ENCODE assay signal across 13 cellular contexts in genomic region chr13:22161871-22162270, GRCh38.
DNase-seq lines count a peak whose midpoint lies in the region; ATAC-seq and TF ChIP-seq lines count a peak whose summit lies in the region.
"Had no signal": no experiment of that assay in that cellular context is flagged by ENCODE, and none has a peak within 500 bp of the region (broad histone marks: within the 10 kb centered on the region; RNA-seq: fewer than 3 reads in every experiment).

No MANE protein-coding gene starts in this region.

- no peaks in the 10 kb centered on the region for H3K36me3 ChIP-seq in mesenchymal stem cell (ENCODE audit: control insufficient read depth in 1 of 2, insufficient read depth in 2 of 2, low read depth in 1 of 2, low read length in 2 of 2)
- no peaks in the 10 kb centered on the region for H3K36me3 ChIP-seq in mammary epithelial cell (ENCODE audit: insufficient read depth, low read length)
- H3K36me3 ChIP-seq: thyroid gland had no signal

- H2AFZ ChIP-seq in mesenchymal stem cell (ENCODE audit: low read depth, low read length) (no peak overlapping the region), mammary epithelial cell (ENCODE audit: low read depth, low read length) (no peak overlapping the region)

- no peak overlapping the region for H2BK12ac ChIP-seq in mesenchymal stem cell (ENCODE audit: low read length in 2 of 2)

- WGBS in mesenchymal stem cell: 84% methylated on average over 3 of the region's 3 CpGs
- 50% methylated on average over 3 of the region's 3 CpGs for WGBS in mammary epithelial cell (ENCODE audit: low coverage, missing lambda C conversion rate)

- H3K4me1 Mint-ChIP-seq in activated T-cell treated with anti-CD3 and anti-CD28 coated beads, Interleukin-2, amount 50 U/mL, for 24 hours (ENCODE audit: low read depth): peaks cover 43% of the 10 kb centered on the region
- H3K4me1 Mint-ChIP-seq in stimulated activated naive B cell treated with anti-CD40 and anti-IgM and Interleukin-4, amounts not matched to agents 10 μg/mL and 1 μg/mL and 100 μg/mL, for 72 hours: peaks cover 19 to 35% of the 10 kb centered on the region in 2 donors

- TF ChIP-seq CTCF in mammary epithelial cell (conservative IDR thresholded peaks at IDR 0.05 in 1 of 2, IDR thresholded peaks at IDR 0.05 in 1 of 2; ENCODE audit: extremely low read depth in 1 of 2, insufficient read depth in 1 of 2, low read depth in 1 of 2, low read length in 2 of 2): no peak

- H3K27ac Mint-ChIP-seq in activated T-cell treated with anti-CD3 and anti-CD28 coated beads, Interleukin-2, amount 50 U/mL, for 24 hours: peak overlapping the region; percentile 66
- no peak overlapping the region for H3K27ac Mint-ChIP-seq in stimulated activated naive B cell treated with anti-CD40 and anti-IgM and Interleukin-4, amounts not matched to agents 10 μg/mL and 1 μg/mL and 100 μg/mL, for 72 hours

- no peak overlapping the region for H2AK5ac ChIP-seq in mesenchymal stem cell (ENCODE audit: low read length, severe bottlenecking)

- no peak overlapping the region for H2BK15ac ChIP-seq in mesenchymal stem cell (ENCODE audit: low read depth, poor library complexity, severe bottlenecking)

- intact Hi-C loops in mammary epithelial cell (cut with micrococcal nuclease): no loop called here

- H3K27me3 Mint-ChIP-seq in activated T-cell treated with anti-CD3 and anti-CD28 coated beads, Interleukin-2, amount 50 U/mL, for 24 hours: no peaks in the 10 kb centered on the region
- peaks cover 0 to 7% of the 10 kb centered on the region in 2 donors for H3K27me3 Mint-ChIP-seq in stimulated activated naive B cell treated with anti-CD40 and anti-IgM and Interleukin-4, amounts not matched to agents 10 μg/mL and 1 μg/mL and 100 μg/mL, for 72 hours

- CTCF ChIA-PET in mammary epithelial cell (lab: Charles Lee; ENCODE audit: low non-redundant PET): no interaction called here

- H3K9me3 ChIP-seq in mesenchymal stem cell (ENCODE audit: control insufficient read depth, low read length) (no peaks in the 10 kb centered on the region), mammary epithelial cell (replicated peaks; ENCODE audit: insufficient read depth, low read length) (peaks cover 7% of the 10 kb centered on the region)
- H3K9me3 ChIP-seq: A549, thyroid gland had no signal

- H3K4me3 ChIP-seq in mesenchymal stem cell (ENCODE audit: insufficient read depth in 1 of 2, low read depth in 1 of 2, low read length in 2 of 2) (no peak overlapping the region), mammary epithelial cell (replicated peaks in 1 of 3; ENCODE audit: insufficient read depth in 1 of 3, low read depth in 2 of 3, low read length in 3 of 3) (no peak overlapping the region)
- H3K4me3 ChIP-seq: A549, SK-N-MC, skin epidermis, thyroid gland had no signal

- no peak overlapping the region for H4K8ac ChIP-seq in mesenchymal stem cell (ENCODE audit: low read length)

- no peak overlapping the region for H4K91ac ChIP-seq in mesenchymal stem cell (ENCODE audit: low read length)

- no peaks in the 10 kb centered on the region for H3K9me3 Mint-ChIP-seq in activated T-cell treated with anti-CD3 and anti-CD28 coated beads, Interleukin-2, amount 50 U/mL, for 24 hours
- no peaks in the 10 kb centered on the region for H3K9me3 Mint-ChIP-seq in stimulated activated naive B cell treated with anti-CD40 and anti-IgM and Interleukin-4, amounts not matched to agents 10 μg/mL and 1 μg/mL and 100 μg/mL, for 72 hours

- no peak overlapping the region for H3K14ac ChIP-seq in mesenchymal stem cell (ENCODE audit: low read length in 2 of 2)

- H2BK5ac ChIP-seq in mesenchymal stem cell (ENCODE audit: low read depth, low read length, poor library complexity, severe bottlenecking): no peak overlapping the region

- no peak overlapping the region for H3K18ac ChIP-seq in mesenchymal stem cell (ENCODE audit: low read depth in 1 of 2, low read length in 2 of 2)

- H3K4ac ChIP-seq in mesenchymal stem cell (ENCODE audit: low read depth in 1 of 2, low read length in 2 of 2): no peak overlapping the region

- no peak for DNase-seq in activated T-cell treated with anti-CD3 and anti-CD28 coated beads, Interleukin-2, amount 50 U/mL, for 24 hours
- no peak for DNase-seq in activated T-cell treated with anti-CD3 and anti-CD28 coated beads, Interleukin-2, amount 50 U/mL, for 48 hours
- no peak for DNase-seq in stimulated activated naive B cell treated with anti-CD40 and anti-IgM and Interleukin-4, amounts not matched to agents 10 μg/mL and 1 μg/mL and 100 μg/mL, for 72 hours
- DNase-seq in mesenchymal stem cell (no peak), mammary epithelial cell (no peak)
- DNase-seq in stimulated activated CD4-positive, alpha-beta T cell treated with anti-CD3 and anti-CD28 coated beads, Interleukin-12 subunit alpha, Interleukin-12 subunit beta, amount 100 ng/mL, for 4 hours: no peak
- DNase-seq: activated gamma-delta T cell, thyroid gland had no signal

- no peaks in the 10 kb centered on the region for H3K79me1 ChIP-seq in mesenchymal stem cell (replicated peaks; ENCODE audit: low read length, poor library complexity, severe bottlenecking)

- H3K36me3 Mint-ChIP-seq in activated T-cell treated with anti-CD3 and anti-CD28 coated beads, Interleukin-2, amount 50 U/mL, for 24 hours (ENCODE audit: low read depth): no peaks in the 10 kb centered on the region
- H3K36me3 Mint-ChIP-seq in stimulated activated naive B cell treated with anti-CD40 and anti-IgM and Interleukin-4, amounts not matched to agents 10 μg/mL and 1 μg/mL and 100 μg/mL, for 72 hours: peaks cover 0 to 3% of the 10 kb centered on the region in 2 donors

- in situ Hi-C loops in mammary epithelial cell (cut with MboI; ENCODE audit: low sequenced_read_pairs in 2 of 2): no loop called here

- H2BK120ac ChIP-seq in mesenchymal stem cell (ENCODE audit: low read depth, low read length): no peak overlapping the region

- H3K27ac ChIP-seq in mesenchymal stem cell (ENCODE audit: low read length, poor library complexity, severe bottlenecking) (no peak overlapping the region), mammary epithelial cell (ENCODE audit: insufficient read depth, low read depth, low read length) (no peak overlapping the region)
- H3K27ac ChIP-seq: A549, SK-N-MC, skin epidermis, thyroid gland had no signal

- dilution Hi-C loops in mammary epithelial cell (cut with HindIII; ENCODE audit: low sequenced_read_pairs): no loop called here

- no peaks in the 10 kb centered on the region for H3K79me2 ChIP-seq in mammary epithelial cell (ENCODE audit: insufficient read depth, low read length)

- no TSS peak for BruUV-seq in mammary epithelial cell (replicated peaks; lab: Mats Ljungman, UMichigan)

- no peaks in the 10 kb centered on the region for H3K4me1 ChIP-seq in mesenchymal stem cell (ENCODE audit: control insufficient read depth, insufficient read depth, low read depth, low read length)
- no peaks in the 10 kb centered on the region for H3K4me1 ChIP-seq in mammary epithelial cell (ENCODE audit: insufficient read depth, low read length)
- H3K4me1 ChIP-seq: A549, thyroid gland had no signal

- ATAC-seq in GM21825 (IDR thresholded peaks at IDR 0.05; ENCODE audit: unreplicated experiment): peak; percentile 83
- peak; percentile 91 for ATAC-seq in HG03469 (IDR thresholded peaks at IDR 0.05; ENCODE audit: unreplicated experiment)
- peak; percentile 96 to 98 for ATAC-seq in stimulated activated naive B cell treated with anti-CD40 and anti-IgM and Interleukin-4, amounts not matched to agents 10 μg/mL and 1 μg/mL and 100 μg/mL, for 72 hours (replicated peaks)
- ATAC-seq: A549 had no signal

- H3K4me2 ChIP-seq in mesenchymal stem cell (ENCODE audit: low read length, poor library complexity, severe bottlenecking): no peak overlapping the region
- no peak overlapping the region for H3K4me2 ChIP-seq in mammary epithelial cell (ENCODE audit: insufficient read depth, low read depth, low read length)
- H3K4me2 ChIP-seq: A549 had no signal

- no peak overlapping the region for H3K9ac ChIP-seq in mesenchymal stem cell (ENCODE audit: low read length)
- H3K9ac ChIP-seq in mammary epithelial cell (ENCODE audit: insufficient read depth, low read length): no peak overlapping the region

- H4K20me1 ChIP-seq in mammary epithelial cell (ENCODE audit: insufficient read depth, low read length): no peaks in the 10 kb centered on the region

- H3K4me3 Mint-ChIP-seq in activated T-cell treated with anti-CD3 and anti-CD28 coated beads, Interleukin-2, amount 50 U/mL, for 24 hours: peak overlapping the region; percentile 23
- H3K4me3 Mint-ChIP-seq in stimulated activated naive B cell treated with anti-CD40 and anti-IgM and Interleukin-4, amounts not matched to agents 10 μg/mL and 1 μg/mL and 100 μg/mL, for 72 hours: peak overlapping the region; percentile 44 to 61

- H3K27me3 ChIP-seq in mesenchymal stem cell (ENCODE audit: control insufficient read depth in 1 of 2, insufficient read depth in 1 of 2, low read length in 2 of 2) (no peaks in the 10 kb centered on the region), mammary epithelial cell (ENCODE audit: insufficient read depth, low read length) (no peaks in the 10 kb centered on the region)
- H3K27me3 ChIP-seq: thyroid gland had no signal

- no peak overlapping the region for H3K23ac ChIP-seq in mesenchymal stem cell (ENCODE audit: low read length in 2 of 2)
